ENCODE assay signal across 8 cellular contexts in the genomic region with DNA sequence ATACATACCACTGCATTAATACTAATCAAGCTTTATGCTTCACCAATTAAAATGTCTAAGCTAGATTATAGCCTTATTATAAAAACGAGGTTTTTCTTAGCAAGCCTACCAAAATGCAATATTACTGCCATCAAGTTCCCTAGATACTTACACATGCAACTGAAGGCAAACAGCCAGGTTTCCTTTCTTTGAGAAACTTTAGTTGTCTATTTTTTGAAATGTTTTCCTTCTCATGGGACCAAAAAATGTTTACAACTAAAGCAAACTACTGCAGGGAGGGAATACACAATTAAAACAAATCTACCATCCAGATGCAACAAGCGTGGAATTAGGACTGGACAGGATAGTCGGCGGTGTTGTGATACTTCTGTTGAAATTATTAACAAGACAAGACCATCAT.
DNase-seq lines count a peak whose midpoint lies in the region; ATAC-seq lines count a peak whose summit lies in the region.

No MANE protein-coding gene starts in this region.

- H3K9ac ChIP-seq in iPS-20b (ENCODE audit: low read depth, low read length), result peak overlapping the region; percentile 95

- ATAC-seq in GM19452 (IDR thresholded peaks at IDR 0.05; ENCODE audit: unreplicated experiment), result no peak

- peak overlapping the region; percentile 94 for H3K4me3 Mint-ChIP-seq in T-helper 1 cell treated with Interleukin-12 subunit alpha and Interleukin-12 subunit beta and Interleukin-4 antibody, amounts not matched to agents 30 μg/mL and 1 μg/mL, for 36 hours
- H3K4me3 Mint-ChIP-seq in activated naive CD8-positive, alpha-beta T cell, result peak overlapping the region; percentile 98

- DNase-seq in T-helper 1 cell (no peak), superior temporal gyrus (ENCODE audit: extremely low spot score) (peak; percentile 27), AG08396 (ENCODE audit: low spot score) (no peak), COLO668 (lab: John Stamatoyannopoulos, UW; ENCODE audit: unreplicated experiment) (no peak)

- H3K27ac Mint-ChIP-seq in T-helper 1 cell treated with Interleukin-12 subunit alpha and Interleukin-12 subunit beta and Interleukin-4 antibody, amounts not matched to agents 30 μg/mL and 1 μg/mL, for 36 hours, result peak overlapping the region; percentile 98
- peak overlapping the region; percentile 97 for H3K27ac Mint-ChIP-seq in activated naive CD8-positive, alpha-beta T cell

- no peaks in the 10 kb centered on the region for H3K9me3 Mint-ChIP-seq in T-helper 1 cell treated with Interleukin-12 subunit alpha and Interleukin-12 subunit beta and Interleukin-4 antibody, amounts not matched to agents 30 μg/mL and 1 μg/mL, for 36 hours
- H3K9me3 Mint-ChIP-seq in activated naive CD8-positive, alpha-beta T cell (ENCODE audit: low read depth), result no peaks in the 10 kb centered on the region

- peaks cover 25% of the 10 kb centered on the region; the same call in 1 of the 2 replicates for H3K4me1 ChIP-seq in iPS-20b (ENCODE audit: insufficient read depth, low read length)

- H3K27me3 Mint-ChIP-seq in T-helper 1 cell treated with Interleukin-12 subunit alpha and Interleukin-12 subunit beta and Interleukin-4 antibody, amounts not matched to agents 30 μg/mL and 1 μg/mL, for 36 hours (ENCODE audit: low read depth), result no peaks in the 10 kb centered on the region
- no peaks in the 10 kb centered on the region for H3K27me3 Mint-ChIP-seq in activated naive CD8-positive, alpha-beta T cell

- H3K36me3 ChIP-seq in iPS-20b (ENCODE audit: insufficient read depth, low read depth, low read length), result peaks cover 40% of the 10 kb centered on the region

- H3K9me3 ChIP-seq in iPS-20b (ENCODE audit: insufficient read depth, low read depth, low read length), result no peaks in the 10 kb centered on the region

- peaks cover 43% of the 10 kb centered on the region for H3K4me1 Mint-ChIP-seq in T-helper 1 cell treated with Interleukin-12 subunit alpha and Interleukin-12 subunit beta and Interleukin-4 antibody, amounts not matched to agents 30 μg/mL and 1 μg/mL, for 36 hours (ENCODE audit: low read depth)
- peaks cover 73% of the 10 kb centered on the region for H3K4me1 Mint-ChIP-seq in activated naive CD8-positive, alpha-beta T cell (ENCODE audit: low read depth)

- H3K36me3 Mint-ChIP-seq in T-helper 1 cell treated with Interleukin-12 subunit alpha and Interleukin-12 subunit beta and Interleukin-4 antibody, amounts not matched to agents 30 μg/mL and 1 μg/mL, for 36 hours (ENCODE audit: low read depth), result peaks cover 15% of the 10 kb centered on the region
- H3K36me3 Mint-ChIP-seq in activated naive CD8-positive, alpha-beta T cell, result no peaks in the 10 kb centered on the region

- peak overlapping the region; percentile 85 for H3K4me3 ChIP-seq in iPS-20b (ENCODE audit: low read length)

- H3K27ac ChIP-seq in iPS-20b (ENCODE audit: low read length), result peak overlapping the region; percentile 75

- no peaks in the 10 kb centered on the region for H3K27me3 ChIP-seq in iPS-20b (ENCODE audit: insufficient read depth, low read length)
